In genomic region chr20:41480054-41480770, GRCh38 we compare ENCODE assay signal across 13 cellular contexts.
DNase-seq lines count a peak whose midpoint lies in the region; ATAC-seq and TF ChIP-seq lines count a peak whose summit lies in the region.
"Had no signal": no experiment of that assay in that cellular context is flagged by ENCODE, and none has a peak within 500 bp of the region (broad histone marks: within the 10 kb centered on the region; RNA-seq: fewer than 3 reads in every experiment).

No MANE protein-coding gene starts in this region.

- peaks cover 0 to 4% (median 0%) of the 10 kb centered on the region in 11 experiments; a peak in 3 of 22 replicates for H3K9me3 ChIP-seq in BLaER1 treated with 17β-estradiol and CSF1 and Interleukin-3, amounts not matched to agents 10 nM and 100 nM (replicated peaks in 1 of 11)
- H3K9me3 ChIP-seq in Caco-2 (no peaks in the 10 kb centered on the region), heart right ventricle (peaks cover 0 to 8% (median 0%) of the 10 kb centered on the region in 11 donors)
- H3K9me3 ChIP-seq: lower lobe of right lung had no signal

- intact Hi-C loops in Caco-2 (cut with micrococcal nuclease; ENCODE audit: unreplicated experiment) (no loop called here), heart right ventricle (cut with DNase I) (no loop called here)

- H3K9ac ChIP-seq in BLaER1 treated with 17β-estradiol and CSF1 and Interleukin-3, amounts not matched to agents 10 nM and 100 nM: peak overlapping the region in 1 of 11 experiments; percentile 25; a peak in 1 of 22 replicates

- BruUV-seq in Caco-2 (replicated peaks; lab: Mats Ljungman, UMichigan): no TSS peak

- no peak for TF ChIP-seq CTCF in GM20000 (IDR thresholded peaks at IDR 0.05; ENCODE audit: extremely low read depth, missing control alignments)
- no peak for TF ChIP-seq CTCF in glutamatergic neuron (IDR thresholded peaks at IDR 0.05; ENCODE audit: partially characterized antibody, unreplicated experiment)
- no peak for TF ChIP-seq CTCF in Caco-2 (IDR thresholded peaks at IDR 0.05; ENCODE audit: insufficient read depth in 1 of 2, low read depth in 1 of 2, low read length in 1 of 2, severe bottlenecking in 1 of 2, unreplicated experiment in 1 of 2)
- TF ChIP-seq CTCF in heart right ventricle (IDR thresholded peaks at IDR 0.05): no peak

- H3K4me1 Mint-ChIP-seq in T-cell: peaks cover 21 to 34% (median 26%) of the 10 kb centered on the region in 3 donors
- H3K4me1 Mint-ChIP-seq in glutamatergic neuron (ENCODE audit: low read depth, unreplicated experiment): peaks cover 23% of the 10 kb centered on the region
- H3K4me1 Mint-ChIP-seq in Caco-2 (ENCODE audit: low read depth, unreplicated experiment): no peaks in the 10 kb centered on the region

- peaks cover 69% of the 10 kb centered on the region for H3K36me3 Mint-ChIP-seq in T-cell
- H3K36me3 Mint-ChIP-seq in glutamatergic neuron (ENCODE audit: unreplicated experiment): no peaks in the 10 kb centered on the region
- H3K36me3 Mint-ChIP-seq in Caco-2 (ENCODE audit: insufficient read depth, unreplicated experiment): peaks cover 28% of the 10 kb centered on the region

- H3K4me2 ChIP-seq in BLaER1 treated with 17β-estradiol and CSF1 and Interleukin-3, amounts not matched to agents 10 nM and 100 nM: peak overlapping the region in 9 of 11 experiments; percentile 9 to 46 (median 22); a peak in 11 of 22 replicates

- peak; percentile 79 to 96 (median 88) for ATAC-seq in T-cell (replicated peaks in 1 of 4)
- no peak for ATAC-seq in heart right ventricle
- ATAC-seq in GM18907 (IDR thresholded peaks at IDR 0.05; ENCODE audit: unreplicated experiment): no peak
- ATAC-seq: PC-3 had no signal

- no peaks in the 10 kb centered on the region for H3K27me3 ChIP-seq in BLaER1 treated with 17β-estradiol and CSF1 and Interleukin-3, amounts not matched to agents 10 nM and 100 nM
- H3K27me3 ChIP-seq in Caco-2 (replicated peaks; ENCODE audit: control insufficient read depth, insufficient read depth, low read length) (no peaks in the 10 kb centered on the region), heart right ventricle (no peaks in the 10 kb centered on the region)

- no peaks in the 10 kb centered on the region for H3K9me3 Mint-ChIP-seq in T-cell
- H3K9me3 Mint-ChIP-seq in glutamatergic neuron (ENCODE audit: unreplicated experiment): peaks cover 1% of the 10 kb centered on the region
- H3K9me3 Mint-ChIP-seq in Caco-2 (ENCODE audit: unreplicated experiment): peaks cover 8% of the 10 kb centered on the region

- peak overlapping the region; percentile 81 to 92 for H3K27ac Mint-ChIP-seq in T-cell
- H3K27ac Mint-ChIP-seq in glutamatergic neuron (ENCODE audit: unreplicated experiment): no peak overlapping the region
- H3K27ac Mint-ChIP-seq in Caco-2 (ENCODE audit: unreplicated experiment): no peak overlapping the region

- DNase-seq in GM20000 (ENCODE audit: low spot score) (peak; percentile 9), T-cell (peak in 13 of 34 experiments; percentile 0 to 41 (median 11)), glutamatergic neuron (no peak), Caco-2 (no peak), heart right ventricle (no peak), GM19240 (ENCODE audit: insufficient read length, low spot score) (no peak)
- DNase-seq: activated CD4-positive, alpha-beta T cell treated with anti-CD3 and anti-CD28 coated beads, Interleukin-2, amount 50 U/mL, for 4 hours; COR-L47; lower lobe of right lung; NCI-H1105 treated with DMSO at 0.1 percent for 48 hours; PC-3 had no signal

- WGBS in heart right ventricle, 2 donors: 81 to 84% methylated on average over 2 of the region's 2 CpGs

- H3K27ac ChIP-seq in BLaER1 treated with 17β-estradiol and CSF1 and Interleukin-3, amounts not matched to agents 10 nM and 100 nM: peak overlapping the region in 1 of 11 experiments; percentile 8; a peak in 3 of 22 replicates
- peak overlapping the region in 3 of 10 donors; percentile 5 to 6 (median 5) for H3K27ac ChIP-seq in heart right ventricle
- H3K27ac ChIP-seq: lower lobe of right lung had no signal

- peak overlapping the region in 1 of 3 donors; percentile 30 for H3K4me3 Mint-ChIP-seq in T-cell
- peak overlapping the region; percentile 26 for H3K4me3 Mint-ChIP-seq in glutamatergic neuron (ENCODE audit: unreplicated experiment)
- H3K4me3 Mint-ChIP-seq in Caco-2 (ENCODE audit: unreplicated experiment): no peak overlapping the region

- POLR2A ChIA-PET in T-cell (lab: Charles Lee) (interaction anchor here in 1 of 2 donors (1.0 kb wide), 1 partner anchor 9 kb away, joined by 3 read pairs; no protein-coding TSS in a partner anchor), Caco-2 (lab: Charles Lee) (no interaction called here)

- H3K27me3 Mint-ChIP-seq in T-cell: no peaks in the 10 kb centered on the region
- H3K27me3 Mint-ChIP-seq in glutamatergic neuron (ENCODE audit: unreplicated experiment): no peaks in the 10 kb centered on the region
- no peaks in the 10 kb centered on the region for H3K27me3 Mint-ChIP-seq in Caco-2 (ENCODE audit: insufficient read depth, unreplicated experiment)

- H3K4me1 ChIP-seq in BLaER1 treated with 17β-estradiol and CSF1 and Interleukin-3, amounts not matched to agents 10 nM and 100 nM: peaks cover 14 to 35% (median 23%) of the 10 kb centered on the region in 10 experiments; a peak in 19 of 20 replicates
- no peaks in the 10 kb centered on the region for H3K4me1 ChIP-seq in Caco-2
- H3K4me1 ChIP-seq in heart right ventricle: peaks cover 0 to 20% (median 16%) of the 10 kb centered on the region in 9 donors

- CTCF ChIA-PET in T-cell (lab: Charles Lee) (no interaction called here), Caco-2 (lab: Charles Lee) (no interaction called here)

- H4K20me1 ChIP-seq in BLaER1 treated with 17β-estradiol and CSF1 and Interleukin-3, amounts not matched to agents 10 nM and 100 nM: peaks cover 0 to 5% (median 0%) of the 10 kb centered on the region in 11 experiments; a peak in 1 of 22 replicates

- H3K36me3 ChIP-seq in BLaER1 treated with 17β-estradiol and CSF1 and Interleukin-3, amounts not matched to agents 10 nM and 100 nM: peaks cover 41 to 87% (median 65%) of the 10 kb centered on the region in 11 experiments
- H3K36me3 ChIP-seq in Caco-2 (ENCODE audit: control insufficient read depth, insufficient read depth, low read length) (peaks cover 3% of the 10 kb centered on the region), heart right ventricle (peaks cover 0 to 77% (median 17%) of the 10 kb centered on the region in 9 donors)

- no peak overlapping the region for H3K4me3 ChIP-seq in BLaER1 treated with 17β-estradiol and CSF1 and Interleukin-3, amounts not matched to agents 10 nM and 100 nM
- no peak overlapping the region for H3K4me3 ChIP-seq in Caco-2 (ENCODE audit: low read depth, low read length)
- H3K4me3 ChIP-seq in heart right ventricle: no peak overlapping the region
- H3K4me3 ChIP-seq: lower lobe of right lung had no signal

Comparison
In these comparisons a context has a peak if more than half of its experiments do, and no peak if none do; other contexts are left out.
1. ATAC-seq: peak in T-cell (4 of 4); none in heart right ventricle (0 of 8) and GM18907 (single experiment).
2. H3K27ac Mint-ChIP-seq: peak in T-cell (2 of 2); none in glutamatergic neuron (single experiment) and Caco-2 (single experiment).